In the genomic region with DNA sequence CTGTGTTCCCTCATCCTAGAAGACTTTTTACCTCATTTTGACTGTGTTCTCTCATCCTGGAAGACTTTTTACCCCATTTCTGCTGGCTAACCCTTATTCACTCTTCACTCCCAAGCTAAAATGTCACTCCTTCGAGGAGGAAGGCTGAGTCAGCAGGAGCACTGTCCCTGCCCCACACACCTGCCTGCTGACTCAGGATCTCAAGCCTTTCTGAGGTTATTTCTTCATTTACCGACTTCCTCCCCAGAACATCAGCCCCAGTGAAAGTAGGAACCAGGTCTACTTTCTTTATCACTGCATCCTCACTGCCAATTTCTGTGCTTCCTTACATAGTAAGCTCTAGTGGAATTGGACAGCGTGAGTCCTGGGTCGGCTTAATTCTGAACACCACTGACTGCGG, we compare ENCODE assay signal across 26 cellular contexts.
"Had no signal": no experiment of that assay in that cellular context is flagged by ENCODE, and none has a peak within 500 bp of the region (broad histone marks: within the 10 kb centered on the region; RNA-seq: fewer than 3 reads in every experiment).

No MANE protein-coding gene starts in this region.

- H3K9ac ChIP-seq: KMS-11 had no signal

- H3K36me3 ChIP-seq: Peyer's patch had no signal

- DNase-seq: activated CD4-positive, alpha-beta T cell treated with anti-CD3 and anti-CD28 coated beads, Interleukin-2, amount 10 ng/mL, durations not matched to agents 7 days and 5 days; activated CD4-positive, alpha-beta T cell treated with anti-CD3 and anti-CD28 coated beads, Interleukin-2, amount 50 U/mL, for 48 hours; activated CD8-positive, alpha-beta T cell treated with anti-CD3 and anti-CD28 coated beads, Interleukin-2, amount 10 ng/mL, durations not matched to agents 7 days and 5 days; activated gamma-delta T cell treated with Interleukin-2 at 50 U/mL for 16 hours; activated naive CD4-positive, alpha-beta T cell treated with anti-CD3 and anti-CD28 coated beads for 36 hours; activated naive CD8-positive, alpha-beta T cell treated with anti-CD3 and anti-CD28 coated beads, Interleukin-2, amount 50 U/mL, for 24 hours; activated T-cell treated with anti-CD3 and anti-CD28 coated beads, Interleukin-2, amount 50 U/mL, for 24 hours; cerebellar nuclear complex; NCI-H1092 treated with DMSO at 0.1 percent for 48 hours; NCI-H1417; NCI-H187 treated with DMSO at 0.1 percent for 48 hours; NCI-H2081 treated with DMSO at 0.1 percent for 48 hours; NCI-H226; NCI-H446 treated with DMSO at 0.1 percent for 48 hours; NCI-H524; NCI-H69; NCI-H82; PC-3; Peyer's patch; SIG-M5; T1000 had no signal

- H3K4me2 ChIP-seq: KMS-11 had no signal

- H3K4me3 ChIP-seq: Peyer's patch had no signal

- H3K27me3 ChIP-seq: Peyer's patch had no signal

- ATAC-seq: activated CD8-positive, alpha-beta T cell treated with anti-CD3 and anti-CD28 coated beads, Interleukin-2, amount 10 ng/mL, durations not matched to agents 7 days and 5 days; activated naive CD4-positive, alpha-beta T cell treated with anti-CD3 and anti-CD28 coated beads, Interleukin-2, amount 50 U/mL, for 72 hours; activated naive CD8-positive, alpha-beta T cell treated with anti-CD3 and anti-CD28 coated beads, Interleukin-2, amount 50 U/mL, for 24 hours; PC-3; Right ventricle myocardium inferior; SK-N-SH treated with all-trans-retinoic acid at 6 μM for 48 hours had no signal

- H3K9me3 ChIP-seq: Peyer's patch had no signal

- H3K27ac ChIP-seq: KMS-11, Peyer's patch, RWPE1 had no signal

- H3K4me1 ChIP-seq: Peyer's patch had no signal
